ENCODE assay signal across 31 cellular contexts in the genomic region with DNA sequence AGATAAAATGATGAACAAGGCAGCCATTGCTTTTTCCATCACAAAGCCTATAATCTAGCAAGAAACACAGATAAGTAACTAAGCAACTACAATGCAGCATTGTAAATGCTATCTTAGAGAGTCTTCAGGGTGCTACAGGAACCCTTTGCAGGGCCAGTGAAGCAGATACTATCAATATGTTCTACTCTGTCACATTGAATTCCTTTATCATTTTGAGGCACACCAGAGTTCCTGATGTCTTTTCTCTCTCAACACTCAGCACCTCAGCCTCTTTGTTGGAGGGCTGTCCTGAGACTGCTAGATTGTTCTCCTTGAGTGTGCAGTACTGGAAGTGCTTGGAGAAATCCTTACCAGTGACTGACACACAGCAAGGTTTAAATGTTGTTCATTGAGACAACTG.
"Had no signal": no experiment of that assay in that cellular context is flagged by ENCODE, and none has a peak within 500 bp of the region (broad histone marks: within the 10 kb centered on the region; RNA-seq: fewer than 3 reads in every experiment).

No MANE protein-coding gene starts in this region.

- H3K27me3 ChIP-seq: adrenal gland, body of pancreas, colonic mucosa, gastrocnemius medialis, heart left ventricle had no signal

- DNase-seq: activated CD4-positive, alpha-beta memory T cell treated with anti-CD3 and anti-CD28 coated beads for 36 hours; activated CD4-positive, alpha-beta T cell treated with anti-CD3 and anti-CD28 coated beads for 36 hours; activated CD4-positive, alpha-beta T cell treated with anti-CD3 and anti-CD28 coated beads, Interleukin-2, amount 10 ng/mL, durations not matched to agents 24 days and 14 days; activated CD4-positive, CD25-positive, alpha-beta regulatory T cell; activated CD4-positive, CD25-positive, alpha-beta regulatory T cell treated with anti-CD3 and anti-CD28 coated beads, Interleukin-2, amount 50 U/mL, for 72 hours; activated CD8-positive, alpha-beta memory T cell treated with anti-CD3 and anti-CD28 coated beads, Interleukin-2, amount 10 ng/mL, durations not matched to agents 7 days and 5 days; activated CD8-positive, alpha-beta memory T cell treated with anti-CD3 and anti-CD28 coated beads, Interleukin-2, amount 50 U/mL, for 4 hours; activated CD8-positive, alpha-beta T cell treated with anti-CD3 and anti-CD28 coated beads, Interleukin-2, amount 10 ng/mL, durations not matched to agents 7 days and 5 days; activated effector memory CD4-positive, alpha-beta T cell treated with anti-CD3 and anti-CD28 coated beads, Interleukin-2, amount 50 U/mL, for 16 hours; activated naive CD4-positive, alpha-beta T cell treated with anti-CD3 and anti-CD28 coated beads for 36 hours; activated naive CD8-positive, alpha-beta T cell treated with anti-CD3 and anti-CD28 coated beads for 36 hours; activated naive CD8-positive, alpha-beta T cell treated with anti-CD3 and anti-CD28 coated beads, Interleukin-2, amount 50 U/mL, for 24 hours; activated T-cell treated with anti-CD3 and anti-CD28 coated beads, Interleukin-2, amount 50 U/mL, for 1 hour; activated T-cell treated with anti-CD3 and anti-CD28 coated beads, Interleukin-2, amount 50 U/mL, for 48 hours; adrenal gland; amygdala; aorta; body of pancreas; central memory CD4-positive, alpha-beta T cell; cerebellar nuclear complex; colonic mucosa; effector CD8-positive, alpha-beta T cell; foreskin fibroblast; gastrocnemius medialis; glutamatergic neuron; heart left ventricle; T-helper 2 cell had no signal

- ATAC-seq: activated CD4-positive, alpha-beta T cell treated with anti-CD3 and anti-CD28 coated beads for 36 hours; activated CD8-positive, alpha-beta memory T cell treated with anti-CD3 and anti-CD28 coated beads, Interleukin-2, amount 10 ng/mL, durations not matched to agents 7 days and 5 days; activated CD8-positive, alpha-beta T cell treated with anti-CD3 and anti-CD28 coated beads, Interleukin-2, amount 10 ng/mL, durations not matched to agents 7 days and 5 days; activated naive CD8-positive, alpha-beta T cell treated with anti-CD3 and anti-CD28 coated beads, Interleukin-2, amount 50 U/mL, for 24 hours; body of pancreas; esophagus mucosa; gastrocnemius medialis had no signal

- H3K9me3 Mint-ChIP-seq: activated CD4-positive, alpha-beta memory T cell treated with anti-CD3 and anti-CD28 coated beads for 36 hours; activated CD4-positive, alpha-beta T cell treated with anti-CD3 and anti-CD28 coated beads, Interleukin-2, amount 10 ng/mL, durations not matched to agents 24 days and 14 days; activated naive CD4-positive, alpha-beta T cell treated with anti-CD3 and anti-CD28 coated beads for 36 hours; activated naive CD4-positive, alpha-beta T cell treated with anti-CD3 and anti-CD28 coated beads, Interleukin-2, amount 50 U/mL, for 24 hours; activated naive CD8-positive, alpha-beta T cell treated with anti-CD3 and anti-CD28 coated beads for 36 hours; activated naive CD8-positive, alpha-beta T cell treated with anti-CD3 and anti-CD28 coated beads, Interleukin-2, amount 50 U/mL, for 24 hours; activated T-helper 1 cell treated with anti-CD3 and anti-CD28 coated beads, Interleukin-12 subunit alpha, Interleukin-12 subunit beta, Interleukin-2, Interleukin-4 antibody, amounts not matched to agents 30 ng/mL and 10 ng/mL and 1 ng/mL, durations not matched to agents 14 hours and 24 hours and 36 hours; activated T-helper 2 cell treated with anti-CD3 and anti-CD28 coated beads, Interferon-gamma antibody, Interleukin-2, Interleukin-4, amounts not matched to agents 10 μg/mL and 5 μg/mL and 100 μg/mL, durations not matched to agents 14 hours and 24 hours and 36 hours had no signal

- H3K4me1 ChIP-seq: adrenal gland, body of pancreas, colonic mucosa, gastrocnemius medialis, heart left ventricle had no signal

- H3K4me3 Mint-ChIP-seq: activated CD4-positive, alpha-beta memory T cell treated with anti-CD3 and anti-CD28 coated beads for 36 hours; activated CD4-positive, alpha-beta T cell treated with anti-CD3 and anti-CD28 coated beads for 36 hours; activated CD4-positive, alpha-beta T cell treated with anti-CD3 and anti-CD28 coated beads, Interleukin-2, amount 10 ng/mL, durations not matched to agents 24 days and 14 days; activated CD8-positive, alpha-beta memory T cell treated with anti-CD3 and anti-CD28 coated beads, Interleukin-2, amount 10 ng/mL, durations not matched to agents 7 days and 5 days; activated CD8-positive, alpha-beta T cell treated with anti-CD3 and anti-CD28 coated beads, Interleukin-2, amount 10 ng/mL, durations not matched to agents 7 days and 5 days; activated naive CD4-positive, alpha-beta T cell treated with anti-CD3 and anti-CD28 coated beads for 36 hours; activated naive CD4-positive, alpha-beta T cell treated with anti-CD3 and anti-CD28 coated beads, Interleukin-2, amount 50 U/mL, for 24 hours; activated naive CD8-positive, alpha-beta T cell treated with anti-CD3 and anti-CD28 coated beads for 36 hours; activated naive CD8-positive, alpha-beta T cell treated with anti-CD3 and anti-CD28 coated beads, Interleukin-2, amount 50 U/mL, for 24 hours; activated T-helper 1 cell treated with anti-CD3 and anti-CD28 coated beads, Interleukin-12 subunit alpha, Interleukin-12 subunit beta, Interleukin-2, Interleukin-4 antibody, amounts not matched to agents 30 ng/mL and 10 ng/mL and 1 ng/mL, durations not matched to agents 14 hours and 24 hours and 36 hours had no signal

- H3K4me1 Mint-ChIP-seq: activated CD4-positive, alpha-beta T cell treated with anti-CD3 and anti-CD28 coated beads for 36 hours; activated CD4-positive, alpha-beta T cell treated with anti-CD3 and anti-CD28 coated beads, Interleukin-2, amount 10 ng/mL, durations not matched to agents 24 days and 14 days; activated CD8-positive, alpha-beta memory T cell treated with anti-CD3 and anti-CD28 coated beads, Interleukin-2, amount 10 ng/mL, durations not matched to agents 7 days and 5 days; activated naive CD4-positive, alpha-beta T cell treated with anti-CD3 and anti-CD28 coated beads, Interleukin-2, amount 50 U/mL, for 24 hours; activated naive CD8-positive, alpha-beta T cell treated with anti-CD3 and anti-CD28 coated beads for 36 hours; activated naive CD8-positive, alpha-beta T cell treated with anti-CD3 and anti-CD28 coated beads, Interleukin-2, amount 50 U/mL, for 24 hours had no signal

- H3K9me3 ChIP-seq: adrenal gland, body of pancreas, colonic mucosa, gastrocnemius medialis, heart left ventricle had no signal

- H3K36me3 Mint-ChIP-seq: activated CD4-positive, alpha-beta memory T cell treated with anti-CD3 and anti-CD28 coated beads for 36 hours; activated CD8-positive, alpha-beta memory T cell treated with anti-CD3 and anti-CD28 coated beads, Interleukin-2, amount 10 ng/mL, durations not matched to agents 7 days and 5 days; activated naive CD4-positive, alpha-beta T cell treated with anti-CD3 and anti-CD28 coated beads, Interleukin-2, amount 50 U/mL, for 24 hours; activated naive CD8-positive, alpha-beta T cell treated with anti-CD3 and anti-CD28 coated beads for 36 hours had no signal

- H3K36me3 ChIP-seq: adrenal gland, colonic mucosa, gastrocnemius medialis, heart left ventricle had no signal

- H3K4me3 ChIP-seq: adrenal gland, body of pancreas, colonic mucosa, gastrocnemius medialis, heart left ventricle had no signal

- H3K27ac ChIP-seq: adrenal gland, body of pancreas, colonic mucosa, gastrocnemius medialis, heart left ventricle had no signal

- H3K27ac Mint-ChIP-seq: activated CD4-positive, alpha-beta memory T cell treated with anti-CD3 and anti-CD28 coated beads for 36 hours; activated CD4-positive, alpha-beta T cell treated with anti-CD3 and anti-CD28 coated beads for 36 hours; activated CD4-positive, alpha-beta T cell treated with anti-CD3 and anti-CD28 coated beads, Interleukin-2, amount 10 ng/mL, durations not matched to agents 24 days and 14 days; activated CD8-positive, alpha-beta memory T cell treated with anti-CD3 and anti-CD28 coated beads, Interleukin-2, amount 10 ng/mL, durations not matched to agents 7 days and 5 days; activated CD8-positive, alpha-beta T cell treated with anti-CD3 and anti-CD28 coated beads, Interleukin-2, amount 10 ng/mL, durations not matched to agents 7 days and 5 days; activated naive CD4-positive, alpha-beta T cell treated with anti-CD3 and anti-CD28 coated beads for 36 hours; activated naive CD4-positive, alpha-beta T cell treated with anti-CD3 and anti-CD28 coated beads, Interleukin-2, amount 50 U/mL, for 24 hours; activated naive CD8-positive, alpha-beta T cell treated with anti-CD3 and anti-CD28 coated beads for 36 hours; activated naive CD8-positive, alpha-beta T cell treated with anti-CD3 and anti-CD28 coated beads, Interleukin-2, amount 50 U/mL, for 24 hours; activated T-helper 1 cell treated with anti-CD3 and anti-CD28 coated beads, Interleukin-12 subunit alpha, Interleukin-12 subunit beta, Interleukin-2, Interleukin-4 antibody, amounts not matched to agents 30 ng/mL and 10 ng/mL and 1 ng/mL, durations not matched to agents 14 hours and 24 hours and 36 hours; activated T-helper 2 cell treated with anti-CD3 and anti-CD28 coated beads, Interferon-gamma antibody, Interleukin-2, Interleukin-4, amounts not matched to agents 10 μg/mL and 5 μg/mL and 100 μg/mL, durations not matched to agents 14 hours and 24 hours and 36 hours had no signal
